ENCODE assay signal across 15 cellular contexts in genomic region chr5:65866837-65867508, GRCh38. TPM values are rescaled to one million over a fixed set of nuclear protein-coding genes. Genes with fewer than 3 reads are reported as not detected.
A peak's percentile ranks its signal among the peaks of the same experiment; 100 is the strongest.
DNase-seq lines count a peak whose midpoint lies in the region; ATAC-seq and TF ChIP-seq lines count a peak whose summit lies in the region.
"Had no signal": no experiment of that assay in that cellular context is flagged by ENCODE, and none has a peak within 500 bp of the region (broad histone marks: within the 10 kb centered on the region; RNA-seq: fewer than 3 reads in every experiment).

No MANE protein-coding gene starts in this region.

- no peaks in the 10 kb centered on the region for H3F3A ChIP-seq in neural progenitor cell (ENCODE audit: low read depth)

- DNase-seq in activated naive CD4-positive, alpha-beta T cell treated with Interleukin-2 at 50 U/mL for 16 hours: no peak
- peak; percentile 60 for DNase-seq in NCI-H69 (lab: John Stamatoyannopoulos, UW)
- no peak for DNase-seq in effector memory CD4-positive, alpha-beta T cell
- no peak for DNase-seq in NCI-H2196 treated with DMSO at 0.1 percent for 48 hours (lab: John Stamatoyannopoulos, UW; ENCODE audit: unreplicated experiment)
- no peak for DNase-seq in neural progenitor cell (ENCODE audit: low spot score)
- DNase-seq: activated effector memory CD4-positive, alpha-beta T cell treated with anti-CD3 and anti-CD28 coated beads, Interleukin-2, amount 50 U/mL, for 16 hours; C1 segment of cervical spinal cord; NCI-H2171; stimulated activated CD4-positive, alpha-beta T cell treated with anti-CD3 and anti-CD28 coated beads, Interleukin-15, amount 100 ng/mL, for 24 hours had no signal

- peak overlapping the region; percentile 88 for H3K27ac Mint-ChIP-seq in activated naive CD4-positive, alpha-beta T cell treated with anti-CD3 and anti-CD28 coated beads, Interleukin-2, amount 50 U/mL, for 24 hours
- no peak overlapping the region for H3K27ac Mint-ChIP-seq in neural progenitor cell
- H3K27ac Mint-ChIP-seq: type B pancreatic cell had no signal

- no peak for ATAC-seq in HG02840 (IDR thresholded peaks at IDR 0.05; ENCODE audit: low FRiP score, unreplicated experiment)
- ATAC-seq: GM12878 had no signal

- peak overlapping the region; percentile 23 for H3K4me3 ChIP-seq in effector memory CD4-positive, alpha-beta T cell (ENCODE audit: insufficient read depth, low read depth, low read length, poor library complexity, severe bottlenecking)
- H3K4me3 ChIP-seq in subcutaneous abdominal adipose tissue (ENCODE audit: low read depth in 1 of 5, low read length in 5 of 5) (peak overlapping the region in 2 of 5 donors; percentile 3 to 20), neural progenitor cell (no peak overlapping the region)
- H3K4me3 ChIP-seq: GM12878 had no signal

- no peaks in the 10 kb centered on the region for H3K36me3 ChIP-seq in effector memory CD4-positive, alpha-beta T cell (ENCODE audit: control insufficient read depth, insufficient read depth, low read length)
- H3K36me3 ChIP-seq in subcutaneous abdominal adipose tissue (ENCODE audit: control insufficient read depth in 5 of 5, insufficient read depth in 5 of 5, low read length in 5 of 5) (no peaks in the 10 kb centered on the region), neural progenitor cell (no peaks in the 10 kb centered on the region)

- H3K36me3 Mint-ChIP-seq in activated naive CD4-positive, alpha-beta T cell treated with anti-CD3 and anti-CD28 coated beads, Interleukin-2, amount 50 U/mL, for 24 hours: peaks cover 1% of the 10 kb centered on the region
- no peaks in the 10 kb centered on the region for H3K36me3 Mint-ChIP-seq in neural progenitor cell
- H3K36me3 Mint-ChIP-seq: type B pancreatic cell had no signal

- H3K9ac ChIP-seq in subcutaneous abdominal adipose tissue (ENCODE audit: low read length in 5 of 5) (peak overlapping the region in 1 of 5 donors; percentile 30), neural progenitor cell (no peak overlapping the region)

- peaks cover 50% of the 10 kb centered on the region for H3K4me1 Mint-ChIP-seq in activated naive CD4-positive, alpha-beta T cell treated with anti-CD3 and anti-CD28 coated beads, Interleukin-2, amount 50 U/mL, for 24 hours
- peaks cover 4% of the 10 kb centered on the region for H3K4me1 Mint-ChIP-seq in neural progenitor cell

- H3K27ac ChIP-seq in effector memory CD4-positive, alpha-beta T cell (ENCODE audit: insufficient read depth, low read length, poor library complexity, severe bottlenecking): peak overlapping the region; percentile 38
- H3K27ac ChIP-seq in subcutaneous abdominal adipose tissue (ENCODE audit: low read depth, low read length): peak overlapping the region; percentile 26
- no peak overlapping the region for H3K27ac ChIP-seq in neural progenitor cell

- peaks cover 19% of the 10 kb centered on the region for H3K4me1 ChIP-seq in effector memory CD4-positive, alpha-beta T cell (ENCODE audit: control insufficient read depth, insufficient read depth, low read length, poor library complexity, severe bottlenecking)
- no peaks in the 10 kb centered on the region for H3K4me1 ChIP-seq in subcutaneous abdominal adipose tissue (ENCODE audit: control insufficient read depth in 5 of 5, insufficient read depth in 5 of 5, low read length in 5 of 5)
- H3K4me1 ChIP-seq in neural progenitor cell: no peaks in the 10 kb centered on the region

- no peaks in the 10 kb centered on the region for H3K9me3 Mint-ChIP-seq in activated naive CD4-positive, alpha-beta T cell treated with anti-CD3 and anti-CD28 coated beads, Interleukin-2, amount 50 U/mL, for 24 hours
- H3K9me3 Mint-ChIP-seq in neural progenitor cell: no peaks in the 10 kb centered on the region

- peak overlapping the region; percentile 80 for H3K4me3 Mint-ChIP-seq in activated naive CD4-positive, alpha-beta T cell treated with anti-CD3 and anti-CD28 coated beads, Interleukin-2, amount 50 U/mL, for 24 hours
- no peak overlapping the region for H3K4me3 Mint-ChIP-seq in neural progenitor cell
- H3K4me3 Mint-ChIP-seq: type B pancreatic cell had no signal

- H2AFZ ChIP-seq in neural progenitor cell (replicated peaks): no peak overlapping the region

- H3K9me3 ChIP-seq in effector memory CD4-positive, alpha-beta T cell (ENCODE audit: control insufficient read depth, low read length): no peaks in the 10 kb centered on the region
- H3K9me3 ChIP-seq in subcutaneous abdominal adipose tissue (ENCODE audit: control insufficient read depth in 5 of 5, low read length in 5 of 5) (no peaks in the 10 kb centered on the region), neural progenitor cell (ENCODE audit: low read depth) (no peaks in the 10 kb centered on the region)

- no peak overlapping the region for H3K4me2 ChIP-seq in neural progenitor cell

- no peak for TF ChIP-seq CTCF in neural progenitor cell (IDR thresholded peaks at IDR 0.05)

- H3K27me3 Mint-ChIP-seq in activated naive CD4-positive, alpha-beta T cell treated with anti-CD3 and anti-CD28 coated beads, Interleukin-2, amount 50 U/mL, for 24 hours: no peaks in the 10 kb centered on the region
- H3K27me3 Mint-ChIP-seq in neural progenitor cell (ENCODE audit: insufficient read depth, low read depth): no peaks in the 10 kb centered on the region
- H3K27me3 Mint-ChIP-seq: progenitor cell of endocrine pancreas, type B pancreatic cell had no signal

- no peaks in the 10 kb centered on the region for H3K79me2 ChIP-seq in neural progenitor cell (ENCODE audit: low read depth)

- H3K27me3 ChIP-seq in effector memory CD4-positive, alpha-beta T cell (replicated peaks; ENCODE audit: control insufficient read depth, insufficient read depth, low read length, poor library complexity, severe bottlenecking): no peaks in the 10 kb centered on the region
- no peaks in the 10 kb centered on the region for H3K27me3 ChIP-seq in subcutaneous abdominal adipose tissue (ENCODE audit: control insufficient read depth in 5 of 5, insufficient read depth in 4 of 5, low read length in 5 of 5)
- no peaks in the 10 kb centered on the region for H3K27me3 ChIP-seq in neural progenitor cell

- H4K20me1 ChIP-seq in neural progenitor cell (ENCODE audit: low read depth): no peaks in the 10 kb centered on the region

RNA-seq across cellular contexts. Expression of gene ERBIN, which starts 59.4 kb away (rescaled TPM):
- total RNA-seq in neural progenitor cell (ENCODE audit: low replicate concordance): 46.5 and 77.6 TPM in 2 replicates
